1 cellular context compared by ENCODE assay signal in genomic region chrX:129698150-129698549, GRCh38.
A peak's percentile ranks its signal among the peaks of the same experiment; 100 is the strongest.
TF ChIP-seq lines count a peak whose summit lies in the region.

No MANE protein-coding gene starts in this region.

TF ChIP-seq in IMR-90, 13 proteins besides CTCF, POLR2A, EP300 and RAD21:
- TF ChIP-seq BHLHE40 (IDR thresholded peaks at IDR 0.05; ENCODE audit: low read depth, low read length) (no peak), FOS (IDR thresholded peaks at IDR 0.05; ENCODE audit: low read depth, low read length) (peak; percentile 12; the same call in 1 of the 2 replicates), NFE2L2 (IDR thresholded peaks at IDR 0.05; ENCODE audit: low read depth, low read length) (no peak), CEBPB (IDR thresholded peaks at IDR 0.05; ENCODE audit: low read depth, low read length) (no peak), SMC3 (IDR thresholded peaks at IDR 0.05; ENCODE audit: low read depth, low read length) (no peak)
- TF ChIP-seq, protein P1, sequence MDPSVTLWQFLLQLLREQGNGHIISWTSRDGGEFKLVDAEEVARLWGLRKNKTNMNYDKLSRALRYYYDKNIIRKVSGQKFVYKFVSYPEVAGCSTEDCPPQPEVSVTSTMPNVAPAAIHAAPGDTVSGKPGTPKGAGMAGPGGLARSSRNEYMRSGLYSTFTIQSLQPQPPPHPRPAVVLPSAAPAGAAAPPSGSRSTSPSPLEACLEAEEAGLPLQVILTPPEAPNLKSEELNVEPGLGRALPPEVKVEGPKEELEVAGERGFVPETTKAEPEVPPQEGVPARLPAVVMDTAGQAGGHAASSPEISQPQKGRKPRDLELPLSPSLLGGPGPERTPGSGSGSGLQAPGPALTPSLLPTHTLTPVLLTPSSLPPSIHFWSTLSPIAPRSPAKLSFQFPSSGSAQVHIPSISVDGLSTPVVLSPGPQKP (IDR thresholded peaks at IDR 0.05; ENCODE audit: borderline replicate concordance, low read depth, low read length): no peak
- TF ChIP-seq, protein P2, sequence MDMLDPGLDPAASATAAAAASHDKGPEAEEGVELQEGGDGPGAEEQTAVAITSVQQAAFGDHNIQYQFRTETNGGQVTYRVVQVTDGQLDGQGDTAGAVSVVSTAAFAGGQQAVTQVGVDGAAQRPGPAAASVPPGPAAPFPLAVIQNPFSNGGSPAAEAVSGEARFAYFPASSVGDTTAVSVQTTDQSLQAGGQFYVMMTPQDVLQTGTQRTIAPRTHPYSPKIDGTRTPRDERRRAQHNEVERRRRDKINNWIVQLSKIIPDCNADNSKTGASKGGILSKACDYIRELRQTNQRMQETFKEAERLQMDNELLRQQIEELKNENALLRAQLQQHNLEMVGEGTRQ (IDR thresholded peaks at IDR 0.05; ENCODE audit: low read depth, low read length): no peak
